In the genomic region with DNA sequence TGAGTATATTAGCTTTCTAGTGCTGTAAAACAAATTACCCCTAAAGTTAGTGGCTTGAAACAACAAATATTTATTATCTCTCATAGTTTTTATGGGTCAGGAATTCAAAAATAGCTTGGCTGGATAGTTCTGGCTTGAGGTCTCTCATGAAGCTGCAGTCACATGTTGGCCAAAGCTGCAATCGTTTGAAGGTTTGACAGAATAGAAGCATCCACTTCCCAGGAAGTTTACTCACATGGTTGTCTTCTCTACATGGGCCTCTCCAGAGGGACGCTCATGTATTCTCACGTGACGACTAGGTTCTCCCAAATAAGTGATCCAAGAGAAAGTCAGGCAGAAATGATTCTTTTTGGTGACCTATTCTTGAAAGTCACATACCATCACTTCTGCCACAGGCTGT, we compare ENCODE assay signal across 23 cellular contexts.
"Had no signal": no experiment of that assay in that cellular context is flagged by ENCODE, and none has a peak within 500 bp of the region (broad histone marks: within the 10 kb centered on the region; RNA-seq: fewer than 3 reads in every experiment).

No MANE protein-coding gene starts in this region.

- H3K9me3 ChIP-seq: sigmoid colon, stomach, suprapubic skin, vagina had no signal

- FAIRE-seq: endometrium had no signal

- H3K36me3 ChIP-seq: suprapubic skin had no signal

- ATAC-seq: activated T-cell treated with anti-CD3 and anti-CD28 coated beads, Interleukin-2, amount 50 U/mL, for 4 hours; foreskin keratinocyte; stimulated activated memory B cell treated with anti-CD40 and anti-IgM and Interleukin-4, amounts not matched to agents 10 μg/mL and 1 μg/mL and 100 μg/mL, for 72 hours; T-cell had no signal

- DNase-seq: activated CD4-positive, alpha-beta T cell treated with anti-CD3 and anti-CD28 coated beads, Interleukin-2, amount 50 U/mL, for 4 hours; activated CD8-positive, alpha-beta memory T cell treated with anti-CD3 and anti-CD28 coated beads for 24 hours; activated CD8-positive, alpha-beta memory T cell treated with anti-CD3 and anti-CD28 coated beads, Interleukin-2, amount 50 U/mL, for 48 hours; activated naive CD4-positive, alpha-beta T cell treated with Interleukin-2 at 50 U/mL for 16 hours; activated naive CD8-positive, alpha-beta T cell treated with anti-CD3 and anti-CD28 coated beads, Interleukin-2, amount 10 ng/mL, durations not matched to agents 7 days and 5 days; activated T-cell treated with anti-CD3 and anti-CD28 coated beads, Interleukin-2, amount 50 U/mL, for 4 hours; amniotic stem cell; effector CD4-positive, alpha-beta T cell; foreskin keratinocyte; hippocampal formation; kidney glomerular epithelial cell; nephron progenitor cell; occipital lobe; sigmoid colon; stimulated activated CD4-positive, alpha-beta T cell treated with anti-CD3 and anti-CD28 coated beads, Interleukin-15, amount 100 ng/mL, for 24 hours; stomach; T-cell; trophoblast cell had no signal

- H3K27ac ChIP-seq: foreskin keratinocyte, stomach, suprapubic skin, vagina had no signal

- H3K4me1 ChIP-seq: foreskin keratinocyte, vagina had no signal

- H3K4me2 ChIP-seq: smooth muscle cell had no signal

- H3K27me3 ChIP-seq: foreskin keratinocyte, sigmoid colon, stomach, suprapubic skin, vagina had no signal

- H3K4me3 ChIP-seq: sigmoid colon, smooth muscle cell, stomach, suprapubic skin, vagina had no signal
